9 cellular contexts compared by ENCODE assay signal in genomic region chr3:196793224-196793623, GRCh38. TPM values are rescaled to one million over a fixed set of nuclear protein-coding genes. Genes with fewer than 3 reads are reported as not detected.
DNase-seq lines count a peak whose midpoint lies in the region; ATAC-seq and TF ChIP-seq lines count a peak whose summit lies in the region.
"Had no signal": no experiment of that assay in that cellular context is flagged by ENCODE, and none has a peak within 500 bp of the region (broad histone marks: within the 10 kb centered on the region; RNA-seq: fewer than 3 reads in every experiment).

No MANE protein-coding gene starts in this region.

- peak overlapping the region; percentile 19 for H3K27ac Mint-ChIP-seq in memory B cell

- no CpG with 5 or more reads among the region's 1 CpG for WGBS in HUES64

- DNase-seq in AG09309 (ENCODE audit: low read depth) (peak; percentile 64), choroid plexus epithelial cell (ENCODE audit: low read depth) (peak; percentile 95), memory B cell (ENCODE audit: low spot score in 2 of 2) (no peak), posterior vena cava (ENCODE audit: low spot score) (no peak), NCI-H82 (lab: John Stamatoyannopoulos, UW) (no peak), DMS79 (lab: John Stamatoyannopoulos, UW) (no peak)
- DNase-seq: hypothalamus had no signal

- H3K4me1 Mint-ChIP-seq in memory B cell = peaks cover 13% of the 10 kb centered on the region

- H3K27me3 ChIP-seq in HUES64 (ENCODE audit: insufficient read depth, low read length) = no peaks in the 10 kb centered on the region

- peaks cover 24% of the 10 kb centered on the region for H3K36me3 Mint-ChIP-seq in memory B cell

- peak overlapping the region; percentile 75 for H3K27ac ChIP-seq in HUES64 (ENCODE audit: low read depth, low read length)

- no peaks in the 10 kb centered on the region for H3K27me3 Mint-ChIP-seq in memory B cell

- peaks cover 19% of the 10 kb centered on the region for H3K9me3 ChIP-seq in HUES64 (ENCODE audit: insufficient read depth, low read depth, low read length)

- TF ChIP-seq CTCF in AG09309 (IDR thresholded peaks at IDR 0.05; ENCODE audit: control insufficient read depth, insufficient read depth, low read depth, low read length, missing control alignments) = no peak
- TF ChIP-seq CTCF in choroid plexus epithelial cell (conservative IDR thresholded peaks at IDR 0.05; ENCODE audit: low read depth, low read length) = no peak

- H3K4me3 ChIP-seq in AG09309 (ENCODE audit: control insufficient read depth, low read depth, low read length) (no peak overlapping the region), HUES64 (ENCODE audit: low read length) (no peak overlapping the region), choroid plexus epithelial cell (ENCODE audit: low read depth, low read length) (no peak overlapping the region)

- peaks cover 31% of the 10 kb centered on the region for H3K36me3 ChIP-seq in HUES64 (ENCODE audit: insufficient read depth, low read length)

- H3K4me3 Mint-ChIP-seq in memory B cell = no peak overlapping the region

- ATAC-seq in memory B cell (ENCODE audit: low read depth) (no peak), HG02973 (IDR thresholded peaks at IDR 0.05; ENCODE audit: unreplicated experiment) (no peak)

- intact Hi-C loops in posterior vena cava (cut with DNase I) = no loop called here

- H3K9me3 Mint-ChIP-seq in memory B cell = peaks cover 2% of the 10 kb centered on the region

- H3K9ac ChIP-seq in HUES64 (ENCODE audit: low read depth, low read length) = peak overlapping the region; percentile 43; the same call in 1 of the 2 replicates

- H3K4me1 ChIP-seq in HUES64 (ENCODE audit: insufficient read depth, low read length) = peaks cover 19% of the 10 kb centered on the region

RNA-seq across cellular contexts. Expression of gene PAK2, which starts 53.6 kb away (rescaled TPM):
- polyA plus RNA-seq in HUES64 (2013, experiment 1 of 2) = 33.4 TPM
- 37.5 TPM for polyA plus RNA-seq in HUES64 (2013, experiment 2 of 2)
- total RNA-seq in posterior vena cava = 10 to 100 TPM; 39.7 to 57.9 TPM

Comparison
In these comparisons a context has a peak if more than half of its experiments do, and no peak if none do; other contexts are left out.
1. DNase-seq: peak in AG09309 (single experiment) and choroid plexus epithelial cell (single experiment); none in memory B cell (0 of 2), posterior vena cava (single experiment), NCI-H82 (single experiment) and DMS79 (single experiment).